ENCODE assay signal across 2 cellular contexts in genomic region chr17:3988297-3989120, GRCh38.
TF ChIP-seq lines count a peak whose summit lies in the region.

No MANE protein-coding gene starts in this region.

TF ChIP-seq in H1, 55 proteins besides CTCF, POLR2A, EP300 and RAD21:
- TF ChIP-seq RXRA (IDR thresholded peaks at IDR 0.05; ENCODE audit: insufficient read depth, low read depth, low read length) = no peak
- TF ChIP-seq NRF1 (IDR thresholded peaks at IDR 0.05; ENCODE audit: low read depth, low read length) = no peak
- no peak for TF ChIP-seq EZH2 (IDR thresholded peaks at IDR 0.05; ENCODE audit: low read depth, low read length, severe bottlenecking)
- TF ChIP-seq CHD1 (IDR thresholded peaks at IDR 0.05; ENCODE audit: low read depth, low read length) = no peak
- no peak for TF ChIP-seq CHD7 (IDR thresholded peaks at IDR 0.05; ENCODE audit: insufficient replicate concordance, low read length)
- TF ChIP-seq BRCA1 (IDR thresholded peaks at IDR 0.05; ENCODE audit: low read depth, low read length) = no peak
- TF ChIP-seq GTF2F1 (IDR thresholded peaks at IDR 0.05; ENCODE audit: borderline replicate concordance, low read depth, low read length) = no peak
- no peak for TF ChIP-seq TEAD4 (IDR thresholded peaks at IDR 0.05; ENCODE audit: low read depth, low read length)
- no peak for TF ChIP-seq YY1 (IDR thresholded peaks at IDR 0.05; ENCODE audit: low read depth, low read length)
- no peak for TF ChIP-seq JUND (IDR thresholded peaks at IDR 0.05; ENCODE audit: low read length)
- TF ChIP-seq POU5F1 (IDR thresholded peaks at IDR 0.05; ENCODE audit: low read depth, low read length) = no peak
- TF ChIP-seq PHF8 (conservative IDR thresholded peaks at IDR 0.05; ENCODE audit: low read depth, low read length) = no peak
- no peak for TF ChIP-seq RFX5 (IDR thresholded peaks at IDR 0.05; ENCODE audit: borderline replicate concordance, low read depth, low read length)
- TF ChIP-seq EGR1 (IDR thresholded peaks at IDR 0.05; ENCODE audit: borderline replicate concordance, low read depth, low read length) = no peak
- no peak for TF ChIP-seq GABPA (IDR thresholded peaks at IDR 0.05; ENCODE audit: borderline replicate concordance, insufficient read depth, low read length)

TF ChIP-seq in HepG2, 621 proteins besides CTCF, POLR2A, EP300 and RAD21 (continues in another document):
- no peak for TF ChIP-seq ZNF260 (CRISPR knock-in tag; IDR thresholded peaks at IDR 0.05; ENCODE audit: borderline replicate concordance, low read depth)
- TF ChIP-seq RBM39 (IDR thresholded peaks at IDR 0.05; ENCODE audit: low read depth, low read length, poor library complexity, severe bottlenecking) = no peak
- TF ChIP-seq HMGA1 (CRISPR knock-in tag; conservative IDR thresholded peaks at IDR 0.05) = no peak
- TF ChIP-seq ZNF275 (CRISPR knock-in tag; IDR thresholded peaks at IDR 0.05; ENCODE audit: borderline replicate concordance) = no peak
- peak; percentile 86 for TF ChIP-seq SKI (IDR thresholded peaks at IDR 0.05; ENCODE audit: partially characterized antibody)
- no peak for TF ChIP-seq ZNF143 (CRISPR knock-in tag; IDR thresholded peaks at IDR 0.05)
- 0 out of 2 replicates have a peak, but pooled peaks have one; percentile 15 for TF ChIP-seq NR2F6 (IDR thresholded peaks at IDR 0.05)
- no peak; the same call in 1 of the 2 replicates for TF ChIP-seq NR2F6 (CRISPR knock-in tag; IDR thresholded peaks at IDR 0.05)
- TF ChIP-seq NFKB2 (CRISPR knock-in tag; IDR thresholded peaks at IDR 0.05; ENCODE audit: borderline replicate concordance) = no peak
- TF ChIP-seq, protein P1, sequence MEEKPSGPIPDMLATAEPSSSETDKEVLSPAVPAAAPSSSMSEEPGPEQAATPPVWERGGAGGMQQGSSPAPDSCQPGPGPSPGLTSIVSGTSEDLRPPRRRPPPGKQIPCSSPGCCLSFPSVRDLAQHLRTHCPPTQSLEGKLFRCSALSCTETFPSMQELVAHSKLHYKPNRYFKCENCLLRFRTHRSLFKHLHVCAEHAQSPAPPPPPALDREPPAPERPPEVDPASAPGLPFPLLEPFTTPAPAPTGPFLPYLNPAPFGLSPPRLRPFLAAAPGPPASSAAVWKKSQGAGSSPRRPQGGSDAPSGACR (CRISPR knock-in tag; IDR thresholded peaks at IDR 0.05) = no peak
- TF ChIP-seq ZNF121 (CRISPR knock-in tag; IDR thresholded peaks at IDR 0.05) = peak; percentile 53; the same call in 1 of the 2 replicates
- TF ChIP-seq RARA (CRISPR knock-in tag; IDR thresholded peaks at IDR 0.05) = peak; percentile 79
- peak; percentile 37; the same call in 1 of the 2 replicates for TF ChIP-seq NCOR1 (IDR thresholded peaks at IDR 0.05; ENCODE audit: borderline replicate concordance, low read length)
- TF ChIP-seq SP1 (IDR thresholded peaks at IDR 0.05) = no peak
- TF ChIP-seq SP1 (CRISPR knock-in tag; IDR thresholded peaks at IDR 0.05) = no peak
- TF ChIP-seq FOSL2 (CRISPR knock-in tag; IDR thresholded peaks at IDR 0.05) = peak; percentile 49
- TF ChIP-seq, protein P2, sequence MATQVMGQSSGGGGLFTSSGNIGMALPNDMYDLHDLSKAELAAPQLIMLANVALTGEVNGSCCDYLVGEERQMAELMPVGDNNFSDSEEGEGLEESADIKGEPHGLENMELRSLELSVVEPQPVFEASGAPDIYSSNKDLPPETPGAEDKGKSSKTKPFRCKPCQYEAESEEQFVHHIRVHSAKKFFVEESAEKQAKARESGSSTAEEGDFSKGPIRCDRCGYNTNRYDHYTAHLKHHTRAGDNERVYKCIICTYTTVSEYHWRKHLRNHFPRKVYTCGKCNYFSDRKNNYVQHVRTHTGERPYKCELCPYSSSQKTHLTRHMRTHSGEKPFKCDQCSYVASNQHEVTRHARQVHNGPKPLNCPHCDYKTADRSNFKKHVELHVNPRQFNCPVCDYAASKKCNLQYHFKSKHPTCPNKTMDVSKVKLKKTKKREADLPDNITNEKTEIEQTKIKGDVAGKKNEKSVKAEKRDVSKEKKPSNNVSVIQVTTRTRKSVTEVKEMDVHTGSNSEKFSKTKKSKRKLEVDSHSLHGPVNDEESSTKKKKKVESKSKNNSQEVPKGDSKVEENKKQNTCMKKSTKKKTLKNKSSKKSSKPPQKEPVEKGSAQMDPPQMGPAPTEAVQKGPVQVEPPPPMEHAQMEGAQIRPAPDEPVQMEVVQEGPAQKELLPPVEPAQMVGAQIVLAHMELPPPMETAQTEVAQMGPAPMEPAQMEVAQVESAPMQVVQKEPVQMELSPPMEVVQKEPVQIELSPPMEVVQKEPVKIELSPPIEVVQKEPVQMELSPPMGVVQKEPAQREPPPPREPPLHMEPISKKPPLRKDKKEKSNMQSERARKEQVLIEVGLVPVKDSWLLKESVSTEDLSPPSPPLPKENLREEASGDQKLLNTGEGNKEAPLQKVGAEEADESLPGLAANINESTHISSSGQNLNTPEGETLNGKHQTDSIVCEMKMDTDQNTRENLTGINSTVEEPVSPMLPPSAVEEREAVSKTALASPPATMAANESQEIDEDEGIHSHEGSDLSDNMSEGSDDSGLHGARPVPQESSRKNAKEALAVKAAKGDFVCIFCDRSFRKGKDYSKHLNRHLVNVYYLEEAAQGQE (IDR thresholded peaks at IDR 0.05; ENCODE audit: borderline replicate concordance in 1 of 2, low read depth in 1 of 2, low read length in 2 of 2) = no peak
- TF ChIP-seq ZNF235 (CRISPR knock-in tag; IDR thresholded peaks at IDR 0.05; ENCODE audit: borderline replicate concordance) = no peak
- TF ChIP-seq TCF7L2 (IDR thresholded peaks at IDR 0.05; ENCODE audit: low read depth, low read length) = no peak
- TF ChIP-seq, protein P3, sequence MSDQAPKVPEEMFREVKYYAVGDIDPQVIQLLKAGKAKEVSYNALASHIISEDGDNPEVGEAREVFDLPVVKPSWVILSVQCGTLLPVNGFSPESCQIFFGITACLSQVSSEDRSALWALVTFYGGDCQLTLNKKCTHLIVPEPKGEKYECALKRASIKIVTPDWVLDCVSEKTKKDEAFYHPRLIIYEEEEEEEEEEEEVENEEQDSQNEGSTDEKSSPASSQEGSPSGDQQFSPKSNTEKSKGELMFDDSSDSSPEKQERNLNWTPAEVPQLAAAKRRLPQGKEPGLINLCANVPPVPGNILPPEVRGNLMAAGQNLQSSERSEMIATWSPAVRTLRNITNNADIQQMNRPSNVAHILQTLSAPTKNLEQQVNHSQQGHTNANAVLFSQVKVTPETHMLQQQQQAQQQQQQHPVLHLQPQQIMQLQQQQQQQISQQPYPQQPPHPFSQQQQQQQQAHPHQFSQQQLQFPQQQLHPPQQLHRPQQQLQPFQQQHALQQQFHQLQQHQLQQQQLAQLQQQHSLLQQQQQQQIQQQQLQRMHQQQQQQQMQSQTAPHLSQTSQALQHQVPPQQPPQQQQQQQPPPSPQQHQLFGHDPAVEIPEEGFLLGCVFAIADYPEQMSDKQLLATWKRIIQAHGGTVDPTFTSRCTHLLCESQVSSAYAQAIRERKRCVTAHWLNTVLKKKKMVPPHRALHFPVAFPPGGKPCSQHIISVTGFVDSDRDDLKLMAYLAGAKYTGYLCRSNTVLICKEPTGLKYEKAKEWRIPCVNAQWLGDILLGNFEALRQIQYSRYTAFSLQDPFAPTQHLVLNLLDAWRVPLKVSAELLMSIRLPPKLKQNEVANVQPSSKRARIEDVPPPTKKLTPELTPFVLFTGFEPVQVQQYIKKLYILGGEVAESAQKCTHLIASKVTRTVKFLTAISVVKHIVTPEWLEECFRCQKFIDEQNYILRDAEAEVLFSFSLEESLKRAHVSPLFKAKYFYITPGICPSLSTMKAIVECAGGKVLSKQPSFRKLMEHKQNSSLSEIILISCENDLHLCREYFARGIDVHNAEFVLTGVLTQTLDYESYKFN (CRISPR knock-in tag; conservative IDR thresholded peaks at IDR 0.05) = no peak
- TF ChIP-seq MBD4 (IDR thresholded peaks at IDR 0.05; ENCODE audit: borderline replicate concordance, low read length) = no peak
- no peak for TF ChIP-seq TOPORS (CRISPR knock-in tag; IDR thresholded peaks at IDR 0.05)
- TF ChIP-seq ESRRA (CRISPR knock-in tag; IDR thresholded peaks at IDR 0.05; ENCODE audit: low read depth) = peak; percentile 89
- TF ChIP-seq TBL1XR1 (IDR thresholded peaks at IDR 0.05; ENCODE audit: borderline replicate concordance, low read length, partially characterized antibody) = peak; percentile 92
- TF ChIP-seq SKIL (CRISPR knock-in tag; IDR thresholded peaks at IDR 0.05; ENCODE audit: borderline replicate concordance) = peak; percentile 37; the same call in 1 of the 2 replicates
- no peak for TF ChIP-seq ZNF687 (CRISPR knock-in tag; IDR thresholded peaks at IDR 0.05)
- no peak for TF ChIP-seq ZNF333 (CRISPR knock-in tag; IDR thresholded peaks at IDR 0.05; ENCODE audit: borderline replicate concordance)
- TF ChIP-seq, protein P4, sequence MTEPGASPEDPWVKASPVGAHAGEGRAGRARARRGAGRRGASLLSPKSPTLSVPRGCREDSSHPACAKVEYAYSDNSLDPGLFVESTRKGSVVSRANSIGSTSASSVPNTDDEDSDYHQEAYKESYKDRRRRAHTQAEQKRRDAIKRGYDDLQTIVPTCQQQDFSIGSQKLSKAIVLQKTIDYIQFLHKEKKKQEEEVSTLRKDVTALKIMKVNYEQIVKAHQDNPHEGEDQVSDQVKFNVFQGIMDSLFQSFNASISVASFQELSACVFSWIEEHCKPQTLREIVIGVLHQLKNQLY (CRISPR knock-in tag; IDR thresholded peaks at IDR 0.05) = no peak
- no peak for TF ChIP-seq ZNF841 (CRISPR knock-in tag; IDR thresholded peaks at IDR 0.05; ENCODE audit: borderline replicate concordance)
- no peak for TF ChIP-seq MTERF4 (CRISPR knock-in tag; IDR thresholded peaks at IDR 0.05)
- no peak for TF ChIP-seq ZNF296 (CRISPR knock-in tag; conservative IDR thresholded peaks at IDR 0.05)
